In genomic region chr6:26068036-26068435, GRCh38 we compare ENCODE assay signal across 24 cellular contexts. TPM values are rescaled to one million over a fixed set of nuclear protein-coding genes. Genes with fewer than 3 reads are reported as not detected.
A peak's percentile ranks its signal among the peaks of the same experiment; 100 is the strongest.
DNase-seq lines count a peak whose midpoint lies in the region; ATAC-seq, FAIRE-seq and TF ChIP-seq lines count a peak whose summit lies in the region.
"Had no signal": no experiment of that assay in that cellular context is flagged by ENCODE, and none has a peak within 500 bp of the region (broad histone marks: within the 10 kb centered on the region; RNA-seq: fewer than 3 reads in every experiment).

No MANE protein-coding gene starts in this region.

- TF ChIP-seq CTCF in HCT116 (IDR thresholded peaks at IDR 0.05 in 2 of 3, conservative IDR thresholded peaks at IDR 0.05 in 1 of 3; ENCODE audit: borderline replicate concordance in 1 of 3, insufficient read depth in 1 of 3, low read depth in 2 of 3, low read length in 2 of 3) (no peak), VCaP (conservative IDR thresholded peaks at IDR 0.05) (no peak), osteoblast (IDR thresholded peaks at IDR 0.05; ENCODE audit: extremely low read depth, low read depth, low read length) (no peak)

- TF ChIP-seq POLR2A in HCT116 (IDR thresholded peaks at IDR 0.05; ENCODE audit: borderline replicate concordance, extremely low read depth, insufficient read depth, insufficient read length) = no peak

- no peak for DNase-seq in HCT116 (ENCODE audit: low read depth, low spot score)
- no peak for DNase-seq in osteoblast (ENCODE audit: insufficient read length, low spot score, missing footprints)
- no peak for DNase-seq in HTR-8/SVneo (ENCODE audit: insufficient read length, low spot score)
- DNase-seq in activated T-cell treated with anti-CD3 and anti-CD28 coated beads, Interleukin-2, amount 50 U/mL, for 72 hours = no peak
- DNase-seq: C1 segment of cervical spinal cord; CD4-positive, alpha-beta memory T cell; COR-L47; KBM-7; MG63; NCI-H1694; NCI-H2029 treated with DMSO at 0.1 percent for 48 hours; NCI-H446 treated with DMSO at 0.1 percent for 48 hours; NCI-H526; NCI-H82; NK-92 treated with Interleukin-12 subunit alpha and Interleukin-12 subunit beta, amount 100 ng/mL, for 24 hours; Right ventricle myocardium superior; RPMI8226 had no signal

- H3K4me3 ChIP-seq in HCT116 (replicated peaks in 1 of 2; ENCODE audit: low read depth in 1 of 2, low read length in 2 of 2) = no peak overlapping the region
- no peak overlapping the region for H3K4me3 ChIP-seq in osteoblast (ENCODE audit: insufficient read depth, low read length)
- H3K4me3 ChIP-seq: A549, MG63, SJSA1 had no signal

- peaks cover 15% of the 10 kb centered on the region for H3K4me1 Mint-ChIP-seq in activated T-cell treated with anti-CD3 and anti-CD28 coated beads, Interleukin-2, amount 50 U/mL, for 72 hours (ENCODE audit: low read depth)

- intact Hi-C loops in HCT116 (cut with micrococcal nuclease) = loop anchor here (10.0 kb wide), 1 partner anchor 507 kb away; no protein-coding TSS in a partner anchor

- POLR2A ChIA-PET in HCT116 (lab: Charles Lee) = interaction anchor here (1.1 kb wide), 1 partner anchor 42 kb away, joined by 3 read pairs; no protein-coding TSS in a partner anchor

- H3K4me2 ChIP-seq in HCT116 (ENCODE audit: low read length) (no peak overlapping the region), osteoblast (ENCODE audit: insufficient read depth, low read length) (no peak overlapping the region)
- H3K4me2 ChIP-seq: A549 had no signal

- CTCF ChIA-PET in HCT116 (lab: Charles Lee) = interaction anchor here (0.8 kb wide), 1 partner anchor 27 kb away, joined by 3 read pairs; no protein-coding TSS in a partner anchor

- no peak overlapping the region for H3K27ac ChIP-seq in HCT116 (ENCODE audit: low read depth, low read length)
- H3K27ac ChIP-seq in VCaP = peak overlapping the region; percentile 54
- H3K27ac ChIP-seq in osteoblast (ENCODE audit: low read depth, low read length) = no peak overlapping the region
- H3K27ac ChIP-seq: SJSA1 had no signal

- no peaks in the 10 kb centered on the region for H3K36me3 Mint-ChIP-seq in activated T-cell treated with anti-CD3 and anti-CD28 coated beads, Interleukin-2, amount 50 U/mL, for 72 hours (ENCODE audit: insufficient read depth in 2 of 2)
- H3K36me3 Mint-ChIP-seq: CD4-positive, alpha-beta memory T cell had no signal

- peak overlapping the region; percentile 38 for H2AFZ ChIP-seq in HCT116 (ENCODE audit: low read depth, low read length, poor library complexity, severe bottlenecking)
- H2AFZ ChIP-seq in osteoblast (ENCODE audit: low read length) = peak overlapping the region; percentile 34

- H3K27me3 Mint-ChIP-seq in activated T-cell treated with anti-CD3 and anti-CD28 coated beads, Interleukin-2, amount 50 U/mL, for 72 hours (ENCODE audit: low read depth) = peaks cover 8% of the 10 kb centered on the region

- H3K9ac ChIP-seq in HCT116 (ENCODE audit: low read length) = no peak overlapping the region

- H3K27ac Mint-ChIP-seq in activated T-cell treated with anti-CD3 and anti-CD28 coated beads, Interleukin-2, amount 50 U/mL, for 72 hours = no peak overlapping the region

- RAD21 ChIA-PET in HCT116 (lab: Charles Lee; ENCODE audit: low non-redundant PET in 1 of 2, low total read pairs in 2 of 2, uncharacterized antibody in 2 of 2, unreplicated experiment in 2 of 2) = no interaction called here

- BruUV-seq in HCT116 (replicated peaks; lab: Mats Ljungman, UMichigan) = no TSS peak

- no peak overlapping the region for H3K4me3 Mint-ChIP-seq in activated T-cell treated with anti-CD3 and anti-CD28 coated beads, Interleukin-2, amount 50 U/mL, for 72 hours

- H4K20me1 ChIP-seq in HCT116 (ENCODE audit: insufficient read depth) = no peaks in the 10 kb centered on the region
- no peaks in the 10 kb centered on the region for H4K20me1 ChIP-seq in osteoblast (ENCODE audit: insufficient read depth, low read length)

- H3K9me3 ChIP-seq in HCT116 (ENCODE audit: control insufficient read depth in 1 of 2, insufficient read depth in 1 of 2, low read depth in 1 of 2, low read length in 2 of 2) = no peaks in the 10 kb centered on the region
- no peaks in the 10 kb centered on the region for H3K9me3 ChIP-seq in osteoblast (ENCODE audit: low read depth, low read length)
- H3K9me3 ChIP-seq: A549, MG63, SJSA1 had no signal

- no peaks in the 10 kb centered on the region for H3K36me3 ChIP-seq in HCT116 (ENCODE audit: control insufficient read depth in 1 of 2, insufficient read depth in 2 of 2, low read length in 2 of 2)
- H3K36me3 ChIP-seq in osteoblast (ENCODE audit: insufficient read depth, low read length) = no peaks in the 10 kb centered on the region
- H3K36me3 ChIP-seq: MG63, SJSA1 had no signal

- H3K9me3 Mint-ChIP-seq in activated T-cell treated with anti-CD3 and anti-CD28 coated beads, Interleukin-2, amount 50 U/mL, for 72 hours = no peaks in the 10 kb centered on the region
- H3K9me3 Mint-ChIP-seq: CD4-positive, alpha-beta memory T cell had no signal

- TF ChIP-seq RAD21 in HCT116 (IDR thresholded peaks at IDR 0.05; ENCODE audit: low read depth) = no peak

- H3K79me2 ChIP-seq in HCT116 (ENCODE audit: insufficient read depth, low read length) = no peaks in the 10 kb centered on the region
- H3K79me2 ChIP-seq in osteoblast (ENCODE audit: insufficient read depth, low read length) = no peaks in the 10 kb centered on the region

- H3K9me2 ChIP-seq in HCT116 (ENCODE audit: insufficient read depth) = no peaks in the 10 kb centered on the region

- no peak for FAIRE-seq in HTR-8/SVneo (lab: Jason Lieb, UNC)
- FAIRE-seq: A549, G401.6, H54 had no signal

- no peaks in the 10 kb centered on the region for H3K27me3 ChIP-seq in HCT116 (ENCODE audit: insufficient read depth, low read length)
- H3K27me3 ChIP-seq in osteoblast (ENCODE audit: insufficient read depth, low read length) = no peaks in the 10 kb centered on the region
- H3K27me3 ChIP-seq: MG63, SJSA1 had no signal

- no peak for ATAC-seq in HCT116
- ATAC-seq in GM21576 (IDR thresholded peaks at IDR 0.05; ENCODE audit: unreplicated experiment) = no peak
- ATAC-seq in GM21528 (IDR thresholded peaks at IDR 0.05; ENCODE audit: low FRiP score, unreplicated experiment) = no peak
- ATAC-seq in activated T-cell treated with anti-CD3 and anti-CD28 coated beads, Interleukin-2, amount 50 U/mL, for 72 hours (replicated peaks in 1 of 2) = no peak
- ATAC-seq: A549 had no signal

- peaks cover 21 to 36% of the 10 kb centered on the region in 2 experiments; a peak in 3 of 4 replicates for H3K4me1 ChIP-seq in HCT116 (ENCODE audit: control insufficient read depth in 1 of 2, insufficient read depth in 2 of 2, low read length in 2 of 2)
- peaks cover 5% of the 10 kb centered on the region for H3K4me1 ChIP-seq in osteoblast (ENCODE audit: insufficient read depth, low read length)

TF ChIP-seq in HCT116, 20 proteins besides CTCF, POLR2A, EP300 and RAD21 (continues in another document):
- TF ChIP-seq, protein P1, sequence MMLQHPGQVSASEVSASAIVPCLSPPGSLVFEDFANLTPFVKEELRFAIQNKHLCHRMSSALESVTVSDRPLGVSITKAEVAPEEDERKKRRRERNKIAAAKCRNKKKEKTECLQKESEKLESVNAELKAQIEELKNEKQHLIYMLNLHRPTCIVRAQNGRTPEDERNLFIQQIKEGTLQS (IDR thresholded peaks at IDR 0.05) = no peak
- no peak for TF ChIP-seq POLR2AphosphoS5 (IDR thresholded peaks at IDR 0.05; ENCODE audit: low read depth, low read length)
- no peak for TF ChIP-seq ELF1 (IDR thresholded peaks at IDR 0.05; ENCODE audit: borderline replicate concordance, low read depth)
- no peak for TF ChIP-seq SIN3A (IDR thresholded peaks at IDR 0.05; ENCODE audit: low read depth)
- TF ChIP-seq FOSL1 (IDR thresholded peaks at IDR 0.05; ENCODE audit: low read depth) = no peak
- no peak for TF ChIP-seq EZH2 (IDR thresholded peaks at IDR 0.05)
- TF ChIP-seq MAX (IDR thresholded peaks at IDR 0.05) = no peak
- TF ChIP-seq, protein P2, sequence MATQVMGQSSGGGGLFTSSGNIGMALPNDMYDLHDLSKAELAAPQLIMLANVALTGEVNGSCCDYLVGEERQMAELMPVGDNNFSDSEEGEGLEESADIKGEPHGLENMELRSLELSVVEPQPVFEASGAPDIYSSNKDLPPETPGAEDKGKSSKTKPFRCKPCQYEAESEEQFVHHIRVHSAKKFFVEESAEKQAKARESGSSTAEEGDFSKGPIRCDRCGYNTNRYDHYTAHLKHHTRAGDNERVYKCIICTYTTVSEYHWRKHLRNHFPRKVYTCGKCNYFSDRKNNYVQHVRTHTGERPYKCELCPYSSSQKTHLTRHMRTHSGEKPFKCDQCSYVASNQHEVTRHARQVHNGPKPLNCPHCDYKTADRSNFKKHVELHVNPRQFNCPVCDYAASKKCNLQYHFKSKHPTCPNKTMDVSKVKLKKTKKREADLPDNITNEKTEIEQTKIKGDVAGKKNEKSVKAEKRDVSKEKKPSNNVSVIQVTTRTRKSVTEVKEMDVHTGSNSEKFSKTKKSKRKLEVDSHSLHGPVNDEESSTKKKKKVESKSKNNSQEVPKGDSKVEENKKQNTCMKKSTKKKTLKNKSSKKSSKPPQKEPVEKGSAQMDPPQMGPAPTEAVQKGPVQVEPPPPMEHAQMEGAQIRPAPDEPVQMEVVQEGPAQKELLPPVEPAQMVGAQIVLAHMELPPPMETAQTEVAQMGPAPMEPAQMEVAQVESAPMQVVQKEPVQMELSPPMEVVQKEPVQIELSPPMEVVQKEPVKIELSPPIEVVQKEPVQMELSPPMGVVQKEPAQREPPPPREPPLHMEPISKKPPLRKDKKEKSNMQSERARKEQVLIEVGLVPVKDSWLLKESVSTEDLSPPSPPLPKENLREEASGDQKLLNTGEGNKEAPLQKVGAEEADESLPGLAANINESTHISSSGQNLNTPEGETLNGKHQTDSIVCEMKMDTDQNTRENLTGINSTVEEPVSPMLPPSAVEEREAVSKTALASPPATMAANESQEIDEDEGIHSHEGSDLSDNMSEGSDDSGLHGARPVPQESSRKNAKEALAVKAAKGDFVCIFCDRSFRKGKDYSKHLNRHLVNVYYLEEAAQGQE (IDR thresholded peaks at IDR 0.05; ENCODE audit: low read depth) = no peak
- TF ChIP-seq EZH2phosphoT487 (IDR thresholded peaks at IDR 0.05; ENCODE audit: borderline replicate concordance) = no peak

RNA-seq across cellular contexts. Expression of gene HFE, which starts 19.2 kb away (rescaled TPM):
- 9.8 TPM for total RNA-seq in HCT116 (2021; ENCODE audit: unreplicated experiment)
- polyA plus RNA-seq in HCT116 (2012) = 12.0 and 13.4 TPM in 2 replicates
- 14.1 and 15.9 TPM in 2 replicates for total RNA-seq in osteoblast
- total RNA-seq in activated T-cell treated with anti-CD3 and anti-CD28 coated beads, Interleukin-2, amount 50 U/mL, for 72 hours = 1 to 10 TPM; 1.3 to 1.9 TPM
